In genomic region chr2:216031960-216032689, GRCh38 we compare ENCODE assay signal across 9 cellular contexts.
DNase-seq lines count a peak whose midpoint lies in the region; ATAC-seq lines count a peak whose summit lies in the region.
"Had no signal": no experiment of that assay in that cellular context is flagged by ENCODE, and none has a peak within 500 bp of the region (broad histone marks: within the 10 kb centered on the region; RNA-seq: fewer than 3 reads in every experiment).

No MANE protein-coding gene starts in this region.

- peak; percentile 77 for ATAC-seq in GM19467 (IDR thresholded peaks at IDR 0.05; ENCODE audit: unreplicated experiment)
- ATAC-seq in HG03432 (IDR thresholded peaks at IDR 0.05; ENCODE audit: unreplicated experiment), result peak; percentile 85
- ATAC-seq: HCT116 had no signal

- DNase-seq in EH (ENCODE audit: low read depth), result peak; percentile 84
- peak; percentile 79 for DNase-seq in dedifferentiated amniotic fluid mesenchymal stem cell (ENCODE audit: extremely low spot score)
- no peak for DNase-seq in NCI-H345 (lab: John Stamatoyannopoulos, UW)
- DNase-seq in NCI-H2196 treated with DMSO at 0.1 percent for 48 hours (lab: John Stamatoyannopoulos, UW; ENCODE audit: unreplicated experiment), result no peak
- no peak for DNase-seq in HUDEP-2 (lab: John Stamatoyannopoulos, UW; ENCODE audit: unreplicated experiment in 76 of 76)
- no peak for DNase-seq in NCI-H69 (lab: John Stamatoyannopoulos, UW)

Comparison
In these comparisons a context has a peak if more than half of its experiments do, and no peak if none do; other contexts are left out.
1. DNase-seq: peak in EH (single experiment) and dedifferentiated amniotic fluid mesenchymal stem cell (single experiment); none in NCI-H345 (single experiment), NCI-H2196 treated with DMSO at 0.1 percent for 48 hours (single experiment), HUDEP-2 (0 of 76) and NCI-H69 (single experiment).